In the genomic region with DNA sequence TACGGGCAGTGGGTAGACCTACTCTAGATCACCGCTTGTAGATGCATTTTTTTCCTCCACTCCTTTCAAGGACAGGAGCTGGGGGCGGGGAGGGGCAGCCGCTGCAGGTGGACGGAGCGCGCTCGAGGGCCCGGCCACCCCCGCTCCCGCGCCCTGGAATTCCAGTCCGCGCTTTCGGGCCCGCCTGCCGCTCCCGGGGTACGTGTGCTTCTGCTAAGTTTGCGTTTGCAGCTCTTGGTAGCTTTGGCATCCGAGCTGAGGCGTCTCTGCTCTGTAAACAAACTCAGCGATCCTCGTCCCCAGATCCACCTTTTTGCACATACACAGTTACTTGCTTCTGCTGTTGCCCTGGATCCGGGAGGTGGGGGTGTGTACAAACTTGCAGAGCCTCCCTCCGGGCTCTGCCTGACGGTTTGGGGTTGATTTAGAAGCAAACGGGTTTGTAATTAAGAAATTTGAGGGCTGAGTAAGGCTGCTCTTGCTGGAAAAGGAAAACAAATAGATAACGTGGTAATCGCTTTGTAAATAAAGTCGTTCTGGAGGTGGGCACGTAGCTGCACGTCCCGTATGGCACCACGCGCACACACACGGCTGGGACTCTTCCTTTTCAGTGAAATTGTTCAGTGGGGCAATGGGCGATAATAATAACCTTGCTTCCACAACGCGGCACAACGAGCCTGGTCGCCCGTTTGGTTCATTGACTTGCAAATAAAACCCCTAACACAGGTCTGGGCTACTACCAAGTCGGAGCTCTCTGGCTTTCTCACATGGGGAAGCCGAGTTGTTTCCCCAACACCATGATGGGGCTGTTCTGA, we compare ENCODE assay signal across 8 cellular contexts. TPM values are rescaled to one million over a fixed set of nuclear protein-coding genes. Genes with fewer than 3 reads are reported as not detected.
A peak's percentile ranks its signal among the peaks of the same experiment; 100 is the strongest.
DNase-seq lines count a peak whose midpoint lies in the region; TF ChIP-seq lines count a peak whose summit lies in the region.

No MANE protein-coding gene starts in this region.

- H3K4me3 Mint-ChIP-seq in activated T-helper 2 cell treated with anti-CD3 and anti-CD28 coated beads, Interferon-gamma antibody, Interleukin-2, Interleukin-4, amounts not matched to agents 10 μg/mL and 5 μg/mL and 100 μg/mL, durations not matched to agents 14 hours and 24 hours and 36 hours (ENCODE audit: low read depth), result peak overlapping the region; percentile 92
- peak overlapping the region; percentile 96 for H3K4me3 Mint-ChIP-seq in nephron progenitor cell
- peak overlapping the region; percentile 99 for H3K4me3 Mint-ChIP-seq in stimulated activated naive CD8-positive, alpha-beta T cell treated with anti-CD3 and anti-CD28 coated beads, Interleukin-15, Interleukin-2, amounts not matched to agents 100 ng/mL and 50 ng/mL, for 24 hours

- TF ChIP-seq CTCF in LNCaP clone FGC (IDR thresholded peaks at IDR 0.05; ENCODE audit: control insufficient read depth, extremely low read depth, insufficient read depth), result peak; percentile 33
- TF ChIP-seq CTCF in fibroblast of the aortic adventitia (IDR thresholded peaks at IDR 0.05; ENCODE audit: insufficient read depth, low read length), result no peak
- TF ChIP-seq CTCF in nephron progenitor cell (IDR thresholded peaks at IDR 0.05), result no peak

- no peaks in the 10 kb centered on the region for H3K9me3 Mint-ChIP-seq in activated T-helper 2 cell treated with anti-CD3 and anti-CD28 coated beads, Interferon-gamma antibody, Interleukin-2, Interleukin-4, amounts not matched to agents 10 μg/mL and 5 μg/mL and 100 μg/mL, durations not matched to agents 14 hours and 24 hours and 36 hours
- H3K9me3 Mint-ChIP-seq in nephron progenitor cell, result peaks cover 4% of the 10 kb centered on the region
- no peaks in the 10 kb centered on the region for H3K9me3 Mint-ChIP-seq in stimulated activated naive CD8-positive, alpha-beta T cell treated with anti-CD3 and anti-CD28 coated beads, Interleukin-15, Interleukin-2, amounts not matched to agents 100 ng/mL and 50 ng/mL, for 24 hours

- peaks cover 40% of the 10 kb centered on the region for H3K4me1 Mint-ChIP-seq in activated T-helper 2 cell treated with anti-CD3 and anti-CD28 coated beads, Interferon-gamma antibody, Interleukin-2, Interleukin-4, amounts not matched to agents 10 μg/mL and 5 μg/mL and 100 μg/mL, durations not matched to agents 14 hours and 24 hours and 36 hours (ENCODE audit: low read depth)
- H3K4me1 Mint-ChIP-seq in nephron progenitor cell, result peaks cover 60% of the 10 kb centered on the region
- peaks cover 42% of the 10 kb centered on the region for H3K4me1 Mint-ChIP-seq in stimulated activated naive CD8-positive, alpha-beta T cell treated with anti-CD3 and anti-CD28 coated beads, Interleukin-15, Interleukin-2, amounts not matched to agents 100 ng/mL and 50 ng/mL, for 24 hours (ENCODE audit: low read depth)

- H3K4me3 ChIP-seq in LNCaP clone FGC (ENCODE audit: low read depth, low read length) (peak overlapping the region; percentile 94), fibroblast of the aortic adventitia (ENCODE audit: low read depth, low read length) (peak overlapping the region; percentile 82)

- DNase-seq in EH (ENCODE audit: low read depth) (peak; percentile 99), GOT3 (lab: John Stamatoyannopoulos, UW) (peak; percentile 78), LNCaP clone FGC (ENCODE audit: low read depth) (peak; percentile 100), RPMI8226 (peak; percentile 94), fibroblast of the aortic adventitia (ENCODE audit: low read depth) (peak; percentile 99), nephron progenitor cell (peak; percentile 91)
- peak; percentile 83 for DNase-seq in activated T-helper 2 cell treated with anti-CD3 and anti-CD28 coated beads, Interferon-gamma antibody, Interleukin-2, Interleukin-4, amounts not matched to agents 10 μg/mL and 5 μg/mL and 100 μg/mL, durations not matched to agents 14 hours and 24 hours and 36 hours (ENCODE audit: low spot score)

- no peaks in the 10 kb centered on the region for H3K27me3 Mint-ChIP-seq in activated T-helper 2 cell treated with anti-CD3 and anti-CD28 coated beads, Interferon-gamma antibody, Interleukin-2, Interleukin-4, amounts not matched to agents 10 μg/mL and 5 μg/mL and 100 μg/mL, durations not matched to agents 14 hours and 24 hours and 36 hours (ENCODE audit: low read depth)
- H3K27me3 Mint-ChIP-seq in nephron progenitor cell (ENCODE audit: low read depth, poor library complexity), result peaks cover 9% of the 10 kb centered on the region
- no peaks in the 10 kb centered on the region for H3K27me3 Mint-ChIP-seq in stimulated activated naive CD8-positive, alpha-beta T cell treated with anti-CD3 and anti-CD28 coated beads, Interleukin-15, Interleukin-2, amounts not matched to agents 100 ng/mL and 50 ng/mL, for 24 hours

- H3K27ac Mint-ChIP-seq in activated T-helper 2 cell treated with anti-CD3 and anti-CD28 coated beads, Interferon-gamma antibody, Interleukin-2, Interleukin-4, amounts not matched to agents 10 μg/mL and 5 μg/mL and 100 μg/mL, durations not matched to agents 14 hours and 24 hours and 36 hours, result peak overlapping the region; percentile 98
- peak overlapping the region; percentile 99 for H3K27ac Mint-ChIP-seq in nephron progenitor cell
- H3K27ac Mint-ChIP-seq in stimulated activated naive CD8-positive, alpha-beta T cell treated with anti-CD3 and anti-CD28 coated beads, Interleukin-15, Interleukin-2, amounts not matched to agents 100 ng/mL and 50 ng/mL, for 24 hours, result peak overlapping the region; percentile 94

- peaks cover 32% of the 10 kb centered on the region for H3K36me3 Mint-ChIP-seq in activated T-helper 2 cell treated with anti-CD3 and anti-CD28 coated beads, Interferon-gamma antibody, Interleukin-2, Interleukin-4, amounts not matched to agents 10 μg/mL and 5 μg/mL and 100 μg/mL, durations not matched to agents 14 hours and 24 hours and 36 hours (ENCODE audit: low read depth)
- H3K36me3 Mint-ChIP-seq in nephron progenitor cell (ENCODE audit: low read depth), result peaks cover 44% of the 10 kb centered on the region
- peaks cover 20% of the 10 kb centered on the region for H3K36me3 Mint-ChIP-seq in stimulated activated naive CD8-positive, alpha-beta T cell treated with anti-CD3 and anti-CD28 coated beads, Interleukin-15, Interleukin-2, amounts not matched to agents 100 ng/mL and 50 ng/mL, for 24 hours (ENCODE audit: low read depth)

- intact Hi-C loops in activated T-helper 2 cell treated with anti-CD3 and anti-CD28 coated beads, Interferon-gamma antibody, Interleukin-2, Interleukin-4, amounts not matched to agents 10 μg/mL and 5 μg/mL and 100 μg/mL, durations not matched to agents 14 hours and 24 hours and 36 hours (cut with micrococcal nuclease), result loop anchor here (1.0 to 10.0 kb wide), 9 partner anchors 67 to 1209 kb away; partner anchors contain the start of gene ABRACL

RNA-seq across cellular contexts. Expression of gene CITED2, which starts 1.0 kb away (rescaled TPM):
- 36.0 and 43.6 TPM in 2 replicates for total RNA-seq in activated T-helper 2 cell treated with anti-CD3 and anti-CD28 coated beads, Interferon-gamma antibody, Interleukin-2, Interleukin-4, amounts not matched to agents 10 μg/mL and 5 μg/mL and 100 μg/mL, durations not matched to agents 14 hours and 24 hours and 36 hours
- 44.6 and 126 TPM in 2 replicates for total RNA-seq in fibroblast of the aortic adventitia (ENCODE audit: low replicate concordance)

Comparison
In these comparisons a context has a peak if more than half of its experiments do, and no peak if none do; other contexts are left out.
1. Peak in every context shown above with its lines: DNase-seq and H3K4me3 ChIP-seq.